ENCODE assay signal across 8 cellular contexts in the genomic region with DNA sequence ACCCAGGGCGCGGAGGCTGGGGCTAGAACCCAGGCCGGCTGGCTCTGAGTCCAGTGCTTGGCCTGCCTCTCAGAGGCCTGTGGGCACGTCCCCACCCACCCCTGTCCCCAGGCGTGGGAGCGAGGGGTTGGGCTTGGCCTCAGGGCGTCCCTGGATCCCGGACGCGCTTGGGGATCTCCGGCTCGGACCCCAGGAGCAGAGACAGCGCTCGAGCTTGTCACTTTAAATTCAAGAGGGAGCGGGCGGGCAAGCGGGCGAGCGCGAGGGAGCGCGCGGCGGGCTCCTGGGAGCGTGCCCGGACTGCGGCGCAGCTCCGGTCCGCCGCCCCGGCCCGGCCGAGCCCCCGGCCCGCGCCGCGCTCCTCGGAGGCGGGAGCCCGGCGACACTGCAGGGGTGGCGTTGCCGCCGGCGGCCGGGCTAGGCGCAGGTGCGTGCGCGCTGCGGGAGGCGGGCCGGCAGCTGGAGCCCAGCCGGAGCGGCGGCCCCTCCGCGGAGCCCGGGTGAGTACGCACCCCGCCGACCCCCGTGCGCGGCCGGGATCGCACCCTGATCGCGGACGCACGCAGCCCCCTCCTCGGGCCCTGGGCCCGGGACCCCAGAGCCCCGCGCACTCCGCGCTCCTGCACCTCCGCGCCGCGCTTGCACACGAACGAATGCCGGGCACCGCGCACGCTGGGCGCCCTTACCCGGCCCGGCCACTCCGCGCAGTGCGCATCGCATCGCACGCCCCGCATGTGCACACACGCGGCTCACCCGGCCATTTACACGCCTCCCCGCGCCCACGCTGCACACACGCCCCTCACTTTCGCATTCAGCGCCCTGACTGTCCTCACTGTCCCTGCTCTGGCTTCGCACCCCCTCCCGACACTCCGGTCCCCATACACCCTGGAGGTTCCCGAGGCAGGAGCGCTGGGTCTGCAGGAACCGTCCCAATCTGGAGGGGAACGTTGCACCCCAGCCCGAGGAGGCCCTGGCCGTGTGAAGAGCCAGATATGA. TPM values are rescaled to one million over a fixed set of nuclear protein-coding genes. Genes with fewer than 3 reads are reported as not detected.
DNase-seq lines count a peak whose midpoint lies in the region; ATAC-seq, FAIRE-seq and TF ChIP-seq lines count a peak whose summit lies in the region.

A gene with protein sequence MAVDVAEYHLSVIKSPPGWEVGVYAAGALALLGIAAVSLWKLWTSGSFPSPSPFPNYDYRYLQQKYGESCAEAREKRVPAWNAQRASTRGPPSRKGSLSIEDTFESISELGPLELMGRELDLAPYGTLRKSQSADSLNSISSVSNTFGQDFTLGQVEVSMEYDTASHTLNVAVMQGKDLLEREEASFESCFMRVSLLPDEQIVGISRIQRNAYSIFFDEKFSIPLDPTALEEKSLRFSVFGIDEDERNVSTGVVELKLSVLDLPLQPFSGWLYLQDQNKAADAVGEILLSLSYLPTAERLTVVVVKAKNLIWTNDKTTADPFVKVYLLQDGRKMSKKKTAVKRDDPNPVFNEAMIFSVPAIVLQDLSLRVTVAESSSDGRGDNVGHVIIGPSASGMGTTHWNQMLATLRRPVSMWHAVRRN (plus strand): TSS at position 174 of the 996 bp plus-strand sequence. CDS start 7,011 bp downstream, outside the sequence.

- no peaks in the 10 kb centered on the region for H3K9me1 ChIP-seq in K562 (ENCODE audit: control insufficient read depth, insufficient read depth, low read length)

- CTCF ChIA-PET in AG04449 (lab: Yijun Ruan, JAX) (interaction anchor here (1.5 to 3.3 kb wide), 5 partner anchors 10 to 168 kb away, joined by 3 to 20 read pairs (median 5); no protein-coding TSS in a partner anchor), K562 (lab: Yijun Ruan, JAX; ENCODE audit: low intra/inter-chr PET ratio) (interaction anchor here (0.6 kb wide), 1 partner anchor 141 kb away, joined by 3 read pairs; no protein-coding TSS in a partner anchor)

- TF ChIP-seq POLR2A in K562 (conservative IDR thresholded peaks at IDR 0.05) (no peak), stomach (IDR thresholded peaks at IDR 0.05) (no peak)

- intact Hi-C loops in K562 (cut with micrococcal nuclease), result no loop called here
- intact Hi-C loops in kidney (cut with DNase I), result no loop called here
- intact Hi-C loops in stomach (cut with DNase I; ENCODE audit: low total_unique reads), result no loop called here

- no peaks in the 10 kb centered on the region for H4K20me1 ChIP-seq in K562 (replicated peaks; ENCODE audit: control insufficient read depth, insufficient read depth, low read length)

- POLR2A ChIA-PET in AG04449 (lab: Yijun Ruan, JAX) (interaction anchor here (0.7 to 1.3 kb wide), 2 partner anchors 10 to 46 kb away, joined by 3 to 4 read pairs; no protein-coding TSS in a partner anchor), K562 (lab: Yijun Ruan, JAX) (interaction anchor here (0.6 to 1.1 kb wide), 2 partner anchors 10 to 13 kb away, joined by 3 read pairs; no protein-coding TSS in a partner anchor)

- H3K4me1 ChIP-seq in K562 (replicated peaks in 1 of 2; ENCODE audit: control insufficient read depth in 2 of 2, insufficient read depth in 2 of 2, low read length in 2 of 2), result peaks cover 0 to 23% of the 10 kb centered on the region in 2 experiments; a peak in 2 of 5 replicates
- peaks cover 5% of the 10 kb centered on the region in 2 donors for H3K4me1 ChIP-seq in kidney (ENCODE audit: control insufficient read depth in 1 of 2, insufficient read depth in 1 of 2, low read depth in 1 of 2, low read length in 2 of 2)
- peaks cover 19 to 32% (median 22%) of the 10 kb centered on the region in 4 donors for H3K4me1 ChIP-seq in stomach

- no peak for TF ChIP-seq RAD21 in K562 (CRISPR knock-in tag; conservative IDR thresholded peaks at IDR 0.05 in 1 of 2, IDR thresholded peaks at IDR 0.05 in 1 of 2)

- H3K9me3 ChIP-seq in K562 (replicated peaks; ENCODE audit: control insufficient read depth, insufficient read depth, low read depth, low read length), result no peaks in the 10 kb centered on the region
- H3K9me3 ChIP-seq in kidney (ENCODE audit: control insufficient read depth in 1 of 2, low read length in 2 of 2), result no peaks in the 10 kb centered on the region
- H3K9me3 ChIP-seq in stomach, result no peaks in the 10 kb centered on the region

- H3K4me2 ChIP-seq in K562 (ENCODE audit: insufficient read depth, low read length), result no peak within 1 kb of the TSS

- H3K4me3 ChIP-seq in AG04449 (ENCODE audit: low read depth, low read length) (peak within 1 kb of the TSS; percentile 53), K562 (no peak within 1 kb of the TSS), kidney (ENCODE audit: low read length in 2 of 2) (peak within 1 kb of the TSS in 1 of 2 donors; percentile 25), stomach (peak within 1 kb of the TSS; percentile 49 to 61 (median 52))

- H3K79me2 ChIP-seq in K562 (ENCODE audit: control insufficient read depth, insufficient read depth, low read length), result no peaks in the 10 kb centered on the region

- H3K27me3 ChIP-seq in K562 (ENCODE audit: control insufficient read depth in 2 of 2, insufficient read depth in 2 of 2, low read length in 2 of 2) (peaks cover 6 to 20% of the 10 kb centered on the region in 2 experiments; a peak in 3 of 5 replicates), stomach (peaks cover 0 to 39% (median 25%) of the 10 kb centered on the region in 3 donors)

- H3K27ac ChIP-seq in K562 (ENCODE audit: extremely low read depth, low read depth, low read length) (no peak within 1 kb of the TSS), kidney (ENCODE audit: low read depth in 2 of 2, low read length in 2 of 2) (no peak within 1 kb of the TSS), stomach (no peak within 1 kb of the TSS)

- H3K9ac ChIP-seq in K562 (ENCODE audit: insufficient read depth in 1 of 2, low read depth in 2 of 2, low read length in 2 of 2) (no peak within 1 kb of the TSS), kidney (ENCODE audit: low read length in 2 of 2) (peak within 1 kb of the TSS in 1 of 2 donors; percentile 26)

- in situ Hi-C loops in K562 (cut with MboI), result no loop called here
- in situ Hi-C loops in GM13977 (cut with MboI; ENCODE audit: low pct_unique_long_range_greater_than_20kb, low sequenced_read_pairs, unreplicated experiment), result no loop called here

- H2AFZ ChIP-seq in K562 (ENCODE audit: low read depth, low read length), result no peak within 1 kb of the TSS

- 71% methylated on average over 24 of the region's 118 CpGs for WGBS in K562 (ENCODE audit: insufficient coverage, low coverage, missing lambda C conversion rate)
- 1 to 3% (median 2%) methylated on average over 23 to 118 of the region's 118 CpGs for WGBS in stomach, 5 donors

- FAIRE-seq in HTR-8/SVneo (lab: Jason Lieb, UNC) (peak; percentile 57), K562 (lab: Jason Lieb, UNC) (no peak), kidney (lab: Jason Lieb, UNC) (no peak)

- no peak for TF ChIP-seq CTCF in AG04449 (IDR thresholded peaks at IDR 0.05; ENCODE audit: insufficient read depth, low read length, missing control alignments)
- TF ChIP-seq CTCF in K562 (IDR thresholded peaks at IDR 0.05 in 2 of 3, conservative IDR thresholded peaks at IDR 0.05 in 1 of 3; ENCODE audit: insufficient read depth in 2 of 3, low read depth in 1 of 3, low read length in 3 of 3), result no peak
- TF ChIP-seq CTCF in kidney (IDR thresholded peaks at IDR 0.05; ENCODE audit: borderline replicate concordance, extremely low read depth, insufficient read depth), result no peak
- TF ChIP-seq CTCF in stomach (IDR thresholded peaks at IDR 0.05), result no peak
- TF ChIP-seq CTCF in GM13977 (IDR thresholded peaks at IDR 0.05; ENCODE audit: extremely low read depth, insufficient read depth, missing control alignments), result no peak

- H3K36me3 ChIP-seq in K562 (ENCODE audit: control insufficient read depth, insufficient read depth, low read length) (no peaks in the 10 kb centered on the region), kidney (ENCODE audit: control insufficient read depth in 1 of 2, insufficient read depth in 2 of 2, low read length in 2 of 2) (no peaks in the 10 kb centered on the region), stomach (no peaks in the 10 kb centered on the region)

- DNase-seq in AG04449 (ENCODE audit: low read depth, low spot score), result no peak
- peak; percentile 45 for DNase-seq in HTR-8/SVneo (ENCODE audit: insufficient read length, low spot score)
- no peak for DNase-seq in K562 (ENCODE audit: extremely low read depth in 1 of 4, low spot score in 3 of 4)
- peak; percentile 77 for DNase-seq in kidney
- DNase-seq in stomach, result no peak
- no peak for DNase-seq in GM13977 (ENCODE audit: low spot score)
- no peak for DNase-seq in NCI-H226

- BruUV-seq in K562 (replicated peaks; lab: Mats Ljungman, UMichigan), result no TSS peak

- TF ChIP-seq EP300 in K562 (IDR thresholded peaks at IDR 0.05; ENCODE audit: low read length), result no peak
- no peak for TF ChIP-seq EP300 in stomach (IDR thresholded peaks at IDR 0.05)

- ATAC-seq in K562, result no peak
- no peak for ATAC-seq in HG03280 (IDR thresholded peaks at IDR 0.05; ENCODE audit: unreplicated experiment)

RNA-seq across cellular contexts. Expression of the gene that starts here (rescaled TPM):
- 0.14 and 0.32 TPM in 2 replicates for total RNA-seq in K562 (2011; cell fraction: chromatin; rRNA removed; ENCODE audit: low replicate concordance)
- total RNA-seq in K562 (2011; cell fraction: nucleolus; rRNA removed), result 0.13 and 0.17 TPM in 2 replicates
- 0.15 TPM in 1 of 2 replicates, not detected in the other for total RNA-seq in K562 (2011; cell fraction: nucleoplasm; rRNA removed)
- total RNA-seq in K562 (2014; rRNA removed) (not detected in 2 replicates), K562 (2014; rRNA removed; fragmentation: Illumina TruSeq; extraction: Trizol) (0.11 TPM in 1 of 2 replicates, not detected in the other), K562 (2015; rRNA removed; fragmentation: Illumina TruSeq; extraction: Trizol) (0.11 TPM in 1 of 2 replicates, not detected in the other), K562 (2021) (not detected in 2 replicates), kidney (4.2 TPM), stomach (not detected)
- polyA plus RNA-seq in K562 (2011; rRNA removed) (0.01 and 0.03 TPM in 2 replicates), K562 (2014; fragmentation: Illumina TruSeq; extraction: Trizol) (0.03 TPM in 1 of 2 replicates, not detected in the other), K562 (2014; fragmentation: Nextera tagmentation; extraction: Ambion mirVana) (not detected), K562 (2014; rRNA removed) (0.03 and 0.07 TPM in 2 replicates), kidney (ENCODE audit: insufficient read depth, low read depth, low replicate concordance) (0.13 TPM), stomach (1 to 10 TPM in 1 of 3 donors, under 1 TPM in 2; 0.31 to 1.1 (median 0.45) TPM)
- 0.01 and 0.04 TPM in 2 replicates for polyA plus RNA-seq in K562 (2011; cell fraction: cytosol; rRNA removed)
- polyA plus RNA-seq in K562 (2011; cell fraction: nucleus; rRNA removed), result 0.04 and 0.13 TPM in 2 replicates
- polyA plus RNA-seq in K562 (2012), result 0.08 and 0.21 TPM in 2 replicates
- 0.04 TPM in 1 of 2 replicates, not detected in the other for polyA minus RNA-seq in K562 (2011; rRNA and poly(A)+ RNA removed)
- not detected in 2 replicates for polyA minus RNA-seq in K562 (2011; cell fraction: cytosol; rRNA and poly(A)+ RNA removed)
- polyA minus RNA-seq in K562 (2011; cell fraction: nucleus; rRNA and poly(A)+ RNA removed), result 0.13 and 0.22 TPM in 2 replicates

Comparison
In these comparisons a context has a peak if more than half of its experiments do, and no peak if none do; other contexts are left out.
1. DNase-seq: peak in HTR-8/SVneo (single experiment) and kidney (single experiment); none in AG04449 (single experiment), K562 (0 of 4), stomach (single experiment), GM13977 (single experiment) and NCI-H226 (single experiment).